Comparison of ENCODE assay signal across 22 cellular contexts in the genomic region with DNA sequence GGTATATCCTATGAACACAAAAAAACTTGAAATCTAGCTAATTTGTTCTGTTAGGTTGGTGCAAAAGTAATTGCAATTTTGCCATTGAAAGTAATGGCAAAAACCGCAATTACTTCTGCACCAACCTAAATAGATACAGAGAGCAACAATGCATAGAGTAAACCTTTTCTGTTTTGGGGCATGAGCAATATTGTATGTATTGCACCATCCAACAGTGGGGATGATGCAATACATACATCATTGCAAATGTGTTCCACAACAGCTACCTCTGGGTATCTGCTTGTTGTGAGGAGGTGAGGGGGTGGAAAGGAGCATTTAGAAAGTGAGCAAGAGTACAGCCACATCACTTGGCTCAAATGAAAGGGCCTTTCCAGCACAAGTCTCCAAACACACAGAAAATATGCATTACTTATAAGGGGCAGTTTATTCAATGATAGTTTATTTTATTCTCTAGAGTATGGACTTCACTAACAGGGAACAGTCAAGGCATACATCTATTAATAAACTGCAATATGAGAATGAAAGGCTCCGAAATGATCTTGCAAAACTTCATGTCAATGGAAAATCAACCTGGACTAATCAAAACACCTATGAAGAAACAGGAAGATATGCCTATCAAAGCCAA.
DNase-seq lines count a peak whose midpoint lies in the region; ATAC-seq and TF ChIP-seq lines count a peak whose summit lies in the region.
"Had no signal": no experiment of that assay in that cellular context is flagged by ENCODE, and none has a peak within 500 bp of the region (broad histone marks: within the 10 kb centered on the region; RNA-seq: fewer than 3 reads in every experiment).

No MANE protein-coding gene starts in this region.

- no peak overlapping the region for H3K27ac Mint-ChIP-seq in endothelial cell (ENCODE audit: unreplicated experiment)
- H3K27ac Mint-ChIP-seq in natural killer cell = no peak overlapping the region
- H3K27ac Mint-ChIP-seq: activated CD4-positive, alpha-beta T cell treated with anti-CD3 and anti-CD28 coated beads, Interleukin-2, amount 10 ng/mL, durations not matched to agents 7 days and 5 days; activated naive CD4-positive, alpha-beta T cell treated with anti-CD3 and anti-CD28 coated beads, Interleukin-2, amount 50 U/mL, for 24 hours had no signal

- no peaks in the 10 kb centered on the region for H3K36me3 Mint-ChIP-seq in endothelial cell (ENCODE audit: low read depth, unreplicated experiment)
- H3K36me3 Mint-ChIP-seq in natural killer cell = no peaks in the 10 kb centered on the region
- H3K36me3 Mint-ChIP-seq: activated naive CD4-positive, alpha-beta T cell treated with anti-CD3 and anti-CD28 coated beads, Interleukin-2, amount 50 U/mL, for 24 hours had no signal

- no peak for ATAC-seq in natural killer cell
- ATAC-seq: body of pancreas, upper lobe of right lung had no signal

- DNase-seq in DMS53 (lab: John Stamatoyannopoulos, UW) (peak; percentile 30), DMS53 treated with DMSO at 0.1 percent for 48 hours (lab: John Stamatoyannopoulos, UW; ENCODE audit: unreplicated experiment) (no peak), HuH-7 (ENCODE audit: low spot score) (peak; percentile 3), OCI-M1 (lab: John Stamatoyannopoulos, UW) (peak; percentile 45), fibroblast of the aortic adventitia (ENCODE audit: low read depth) (peak; percentile 1), endothelial cell (ENCODE audit: low spot score) (no peak), retina (no peak), natural killer cell (no peak)
- DNase-seq: activated CD4-positive, alpha-beta T cell treated with anti-CD3 and anti-CD28 coated beads, Interleukin-2, amount 10 ng/mL, durations not matched to agents 7 days and 5 days; body of pancreas; DMS 273 treated with DMSO at 0.1 percent for 48 hours; dorsolateral prefrontal cortex; hippocampal formation; kidney; mesendoderm; NCI-H187; NCI-H446; stimulated activated naive CD4-positive, alpha-beta T cell; upper lobe of right lung had no signal

- H3K27me3 Mint-ChIP-seq in endothelial cell (ENCODE audit: unreplicated experiment) (no peaks in the 10 kb centered on the region), natural killer cell (ENCODE audit: low read depth in 2 of 2) (no peaks in the 10 kb centered on the region)

- H3K4me3 Mint-ChIP-seq in endothelial cell (ENCODE audit: unreplicated experiment) (no peak overlapping the region), natural killer cell (no peak overlapping the region)
- H3K4me3 Mint-ChIP-seq: activated CD4-positive, alpha-beta T cell treated with anti-CD3 and anti-CD28 coated beads, Interleukin-2, amount 10 ng/mL, durations not matched to agents 7 days and 5 days; activated naive CD4-positive, alpha-beta T cell treated with anti-CD3 and anti-CD28 coated beads, Interleukin-2, amount 50 U/mL, for 24 hours had no signal

- H3K4me1 Mint-ChIP-seq in endothelial cell (ENCODE audit: unreplicated experiment) (no peaks in the 10 kb centered on the region), natural killer cell (no peaks in the 10 kb centered on the region)
- H3K4me1 Mint-ChIP-seq: activated CD4-positive, alpha-beta T cell treated with anti-CD3 and anti-CD28 coated beads, Interleukin-2, amount 10 ng/mL, durations not matched to agents 7 days and 5 days; activated naive CD4-positive, alpha-beta T cell treated with anti-CD3 and anti-CD28 coated beads, Interleukin-2, amount 50 U/mL, for 24 hours had no signal

- intact Hi-C loops in natural killer cell (cut with micrococcal nuclease) = no loop called here

- H3K9me3 Mint-ChIP-seq in endothelial cell (ENCODE audit: unreplicated experiment) (no peaks in the 10 kb centered on the region), natural killer cell (no peaks in the 10 kb centered on the region)
- H3K9me3 Mint-ChIP-seq: activated CD4-positive, alpha-beta T cell treated with anti-CD3 and anti-CD28 coated beads, Interleukin-2, amount 10 ng/mL, durations not matched to agents 7 days and 5 days; activated naive CD4-positive, alpha-beta T cell treated with anti-CD3 and anti-CD28 coated beads, Interleukin-2, amount 50 U/mL, for 24 hours had no signal

- H3K4me3 ChIP-seq in fibroblast of the aortic adventitia (ENCODE audit: low read depth, low read length) = no peak overlapping the region
- H3K4me3 ChIP-seq: BLaER1 treated with 17β-estradiol and CSF1 and Interleukin-3, amounts not matched to agents 10 nM and 100 nM; body of pancreas; dorsolateral prefrontal cortex; prostate gland; upper lobe of right lung had no signal

- TF ChIP-seq CTCF in fibroblast of the aortic adventitia (IDR thresholded peaks at IDR 0.05; ENCODE audit: insufficient read depth, low read length) (no peak), endothelial cell (IDR thresholded peaks at IDR 0.05; ENCODE audit: unreplicated experiment) (no peak), natural killer cell (IDR thresholded peaks at IDR 0.05) (no peak)

Comparison
In these comparisons a context has a peak if more than half of its experiments do, and no peak if none do; other contexts are left out.
1. DNase-seq: peak in DMS53 (single experiment), HuH-7 (single experiment), OCI-M1 (single experiment) and fibroblast of the aortic adventitia (single experiment); none in DMS53 treated with DMSO at 0.1 percent for 48 hours (single experiment), endothelial cell (single experiment), retina (single experiment) and natural killer cell (single experiment).